ENCODE assay signal across 13 cellular contexts in genomic region chr4:153071953-153072622, GRCh38.
DNase-seq lines count a peak whose midpoint lies in the region; ATAC-seq and TF ChIP-seq lines count a peak whose summit lies in the region.
"Had no signal": no experiment of that assay in that cellular context is flagged by ENCODE, and none has a peak within 500 bp of the region (broad histone marks: within the 10 kb centered on the region; RNA-seq: fewer than 3 reads in every experiment).

No MANE protein-coding gene starts in this region.

- DNase-seq in Karpas-422 (no peak), SK-MEL-5 (ENCODE audit: low read depth, low spot score) (peak; percentile 82), foreskin keratinocyte (peak in 1 of 2 donors; percentile 56), NCI-H1436 (lab: John Stamatoyannopoulos, UW) (no peak)
- no peak for DNase-seq in natural killer cell treated with Interleukin-12 subunit alpha and Interleukin-12 subunit beta and Interleukin-15 and Interleukin-18, amount 100 ng/mL, for 72 hours (ENCODE audit: low spot score)
- DNase-seq: Caco-2; CD8-positive, alpha-beta T cell; GF-D8; GM23248; H7; IMR-90 had no signal

- no peak overlapping the region for H2AFZ ChIP-seq in Karpas-422 (ENCODE audit: low read length)
- H2AFZ ChIP-seq: GM23248 had no signal

- H3K9me3 ChIP-seq in Karpas-422 (ENCODE audit: low read length), result no peaks in the 10 kb centered on the region
- H3K9me3 ChIP-seq: Caco-2 had no signal

- H3K4me3 Mint-ChIP-seq in natural killer cell treated with Interleukin-12 subunit alpha and Interleukin-12 subunit beta and Interleukin-15 and Interleukin-18, amount 100 ng/mL, for 72 hours, result no peak overlapping the region
- H3K4me3 Mint-ChIP-seq: CD14-positive monocyte; CD8-positive, alpha-beta T cell had no signal

- H3K4me3 ChIP-seq in Karpas-422 (ENCODE audit: low read length), result no peak overlapping the region
- H3K4me3 ChIP-seq: GM23248 had no signal

- H3K36me3 ChIP-seq in Karpas-422 (ENCODE audit: insufficient read depth, low read length), result no peaks in the 10 kb centered on the region

- H4K20me1 ChIP-seq in Karpas-422 (ENCODE audit: insufficient read depth, low read depth, low read length), result no peaks in the 10 kb centered on the region

- H3K27me3 ChIP-seq in Karpas-422 (ENCODE audit: low read length), result no peaks in the 10 kb centered on the region
- no peaks in the 10 kb centered on the region for H3K27me3 ChIP-seq in foreskin keratinocyte

- no peak overlapping the region for H3K9ac ChIP-seq in Karpas-422 (ENCODE audit: low read length)
- H3K9ac ChIP-seq: GM23248 had no signal

- ATAC-seq in foreskin keratinocyte, result peak; percentile 58
- ATAC-seq in natural killer cell treated with Interleukin-12 subunit alpha and Interleukin-12 subunit beta and Interleukin-15 and Interleukin-18, amount 100 ng/mL, for 72 hours, result no peak
- no peak for ATAC-seq in GM18858 (IDR thresholded peaks at IDR 0.05; ENCODE audit: unreplicated experiment)
- ATAC-seq: CD8-positive, alpha-beta T cell had no signal

- H3K9me2 ChIP-seq in Karpas-422 (replicated peaks; ENCODE audit: insufficient read depth, low read length), result no peaks in the 10 kb centered on the region

- in situ Hi-C loops in SK-MEL-5 (cut with HindIII; ENCODE audit: low pct_unique_long_range_greater_than_20kb, low sequenced_read_pairs), result no loop called here

- H3K4me1 Mint-ChIP-seq in natural killer cell treated with Interleukin-12 subunit alpha and Interleukin-12 subunit beta and Interleukin-15 and Interleukin-18, amount 100 ng/mL, for 72 hours (ENCODE audit: low read depth in 2 of 2), result peaks cover 0 to 4% of the 10 kb centered on the region in 2 donors
- H3K4me1 Mint-ChIP-seq: CD14-positive monocyte had no signal

- H3K27ac ChIP-seq in Karpas-422 (ENCODE audit: low read length) (peak overlapping the region; percentile 42), foreskin keratinocyte (no peak overlapping the region)
- H3K27ac ChIP-seq: GM23248 had no signal

- H3K36me3 Mint-ChIP-seq in natural killer cell treated with Interleukin-12 subunit alpha and Interleukin-12 subunit beta and Interleukin-15 and Interleukin-18, amount 100 ng/mL, for 72 hours, result no peaks in the 10 kb centered on the region
- H3K36me3 Mint-ChIP-seq: CD14-positive monocyte; CD8-positive, alpha-beta T cell had no signal

- no peaks in the 10 kb centered on the region for H3K9me3 Mint-ChIP-seq in natural killer cell treated with Interleukin-12 subunit alpha and Interleukin-12 subunit beta and Interleukin-15 and Interleukin-18, amount 100 ng/mL, for 72 hours
- H3K9me3 Mint-ChIP-seq: CD8-positive, alpha-beta T cell had no signal

- H3K79me2 ChIP-seq in Karpas-422 (ENCODE audit: low read length), result no peaks in the 10 kb centered on the region

- no peak overlapping the region for H3K4me2 ChIP-seq in Karpas-422 (ENCODE audit: low read depth, low read length, poor library complexity, severe bottlenecking)

- peaks cover 4 to 6% of the 10 kb centered on the region in 2 donors for H3K27me3 Mint-ChIP-seq in natural killer cell treated with Interleukin-12 subunit alpha and Interleukin-12 subunit beta and Interleukin-15 and Interleukin-18, amount 100 ng/mL, for 72 hours

- no peak for TF ChIP-seq CTCF in foreskin keratinocyte (conservative IDR thresholded peaks at IDR 0.05)

- no peak overlapping the region for H3K27ac Mint-ChIP-seq in natural killer cell treated with Interleukin-12 subunit alpha and Interleukin-12 subunit beta and Interleukin-15 and Interleukin-18, amount 100 ng/mL, for 72 hours
- H3K27ac Mint-ChIP-seq: CD14-positive monocyte; CD8-positive, alpha-beta T cell had no signal

- H3K4me1 ChIP-seq in Karpas-422 (ENCODE audit: low read length) (peaks cover 13% of the 10 kb centered on the region), foreskin keratinocyte (no peaks in the 10 kb centered on the region)
